Comparison of ENCODE assay signal across 28 cellular contexts in the genomic region with DNA sequence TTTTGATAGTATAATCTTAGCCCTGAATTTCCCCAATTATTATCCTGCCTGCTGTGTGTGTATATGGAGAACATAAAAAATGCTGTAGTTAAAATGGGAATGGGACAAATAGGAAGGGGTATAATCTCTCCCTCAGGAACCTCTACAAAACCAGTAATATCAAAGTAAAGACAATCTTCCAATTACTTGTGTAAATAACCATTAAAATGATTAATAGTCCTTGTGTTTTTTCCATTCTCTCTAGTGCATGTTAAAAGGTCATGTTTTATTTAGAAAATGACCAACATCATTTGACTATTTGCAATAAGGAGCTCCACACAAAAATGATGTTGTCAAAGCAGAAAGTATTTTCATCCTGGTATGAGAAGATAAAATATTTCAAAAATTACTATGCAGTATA.
"Had no signal": no experiment of that assay in that cellular context is flagged by ENCODE, and none has a peak within 500 bp of the region (broad histone marks: within the 10 kb centered on the region; RNA-seq: fewer than 3 reads in every experiment).

No MANE protein-coding gene starts in this region.

- H3K36me3 ChIP-seq: ascending aorta had no signal

- H3K4me3 Mint-ChIP-seq: activated B cell treated with CpG ODN at 0.5 μM for 24 hours; activated CD4-positive, alpha-beta T cell treated with anti-CD3 and anti-CD28 coated beads, Interleukin-2, amount 10 ng/mL, durations not matched to agents 24 days and 14 days; activated CD8-positive, alpha-beta memory T cell treated with anti-CD3 and anti-CD28 coated beads, Interleukin-2, amount 10 ng/mL, durations not matched to agents 7 days and 5 days; activated naive CD8-positive, alpha-beta T cell treated with anti-CD3 and anti-CD28 coated beads, Interleukin-2, amount 50 U/mL, for 24 hours; activated T-cell treated with anti-CD3 and anti-CD28 coated beads, Interleukin-2, amount 50 U/mL, for 4 hours; T-cell had no signal

- H2AFZ ChIP-seq: PC-9 had no signal

- H3K27ac ChIP-seq: ascending aorta, body of pancreas, PC-9, SK-N-MC had no signal

- H3K27me3 Mint-ChIP-seq: activated B cell treated with CpG ODN at 0.5 μM for 24 hours; activated CD4-positive, alpha-beta T cell treated with anti-CD3 and anti-CD28 coated beads, Interleukin-2, amount 10 ng/mL, durations not matched to agents 24 days and 14 days; activated CD8-positive, alpha-beta memory T cell treated with anti-CD3 and anti-CD28 coated beads, Interleukin-2, amount 10 ng/mL, durations not matched to agents 7 days and 5 days; activated naive CD8-positive, alpha-beta T cell treated with anti-CD3 and anti-CD28 coated beads, Interleukin-2, amount 50 U/mL, for 24 hours; T-cell had no signal

- H3K4me1 ChIP-seq: ascending aorta, body of pancreas had no signal

- H3K4me2 ChIP-seq: PC-9 had no signal

- ATAC-seq: activated CD8-positive, alpha-beta memory T cell treated with anti-CD3 and anti-CD28 coated beads, Interleukin-2, amount 10 ng/mL, durations not matched to agents 7 days and 5 days; activated naive CD4-positive, alpha-beta T cell treated with anti-CD3 and anti-CD28 coated beads, Interleukin-2, amount 50 U/mL, for 72 hours; activated naive CD8-positive, alpha-beta T cell treated with anti-CD3 and anti-CD28 coated beads, Interleukin-2, amount 50 U/mL, for 24 hours; activated T-cell treated with anti-CD3 and anti-CD28 coated beads, Interleukin-2, amount 50 U/mL, for 4 hours; body of pancreas; K562; T-cell had no signal

- FAIRE-seq: bronchial epithelial cell, K562, TTC549 had no signal

- H3K4me3 ChIP-seq: ascending aorta, body of pancreas, K562, PC-9, SK-N-MC had no signal

- H3K27ac Mint-ChIP-seq: activated B cell treated with CpG ODN at 0.5 μM for 24 hours; activated CD4-positive, alpha-beta T cell treated with anti-CD3 and anti-CD28 coated beads, Interleukin-2, amount 10 ng/mL, durations not matched to agents 24 days and 14 days; activated CD8-positive, alpha-beta memory T cell treated with anti-CD3 and anti-CD28 coated beads, Interleukin-2, amount 10 ng/mL, durations not matched to agents 7 days and 5 days; activated naive CD4-positive, alpha-beta T cell treated with anti-CD3 and anti-CD28 coated beads, Interleukin-2, amount 50 U/mL, for 72 hours; activated naive CD8-positive, alpha-beta T cell treated with anti-CD3 and anti-CD28 coated beads, Interleukin-2, amount 50 U/mL, for 24 hours; T-cell had no signal

- DNase-seq: activated B cell treated with CpG ODN at 0.5 μM for 24 hours; activated CD4-positive, alpha-beta T cell treated with anti-CD3 and anti-CD28 coated beads for 1 hour; activated CD4-positive, alpha-beta T cell treated with anti-CD3 and anti-CD28 coated beads, Interleukin-2, amount 10 ng/mL, durations not matched to agents 24 days and 14 days; activated CD4-positive, alpha-beta T cell treated with anti-CD3 and anti-CD28 coated beads, Interleukin-2, amount 50 U/mL, for 48 hours; activated CD8-positive, alpha-beta memory T cell treated with anti-CD3 and anti-CD28 coated beads, Interleukin-2, amount 10 ng/mL, durations not matched to agents 7 days and 5 days; activated effector memory CD4-positive, alpha-beta T cell treated with anti-CD3 and anti-CD28 coated beads, Interleukin-2, amount 50 U/mL, for 16 hours; activated naive CD4-positive, alpha-beta T cell treated with Interleukin-2 at 50 U/mL for 16 hours; activated naive CD8-positive, alpha-beta T cell treated with anti-CD3 and anti-CD28 coated beads, Interleukin-2, amount 50 U/mL, for 24 hours; activated T-cell treated with anti-CD3 and anti-CD28 coated beads, Interleukin-2, amount 50 U/mL, for 4 hours; amniotic stem cell; body of pancreas; central memory CD4-positive, alpha-beta T cell; Karpas-422; MM.1S; NCI-H146; NCI-H187 treated with DMSO at 0.1 percent for 48 hours; NCI-H510A treated with DMSO at 0.1 percent for 48 hours; NCI-H82; PC-9; T-cell; T-helper 2 cell; T1000 had no signal

- H3K27me3 ChIP-seq: ascending aorta, body of pancreas had no signal

- H3K36me3 Mint-ChIP-seq: activated CD8-positive, alpha-beta memory T cell treated with anti-CD3 and anti-CD28 coated beads, Interleukin-2, amount 10 ng/mL, durations not matched to agents 7 days and 5 days; activated naive CD4-positive, alpha-beta T cell treated with anti-CD3 and anti-CD28 coated beads, Interleukin-2, amount 50 U/mL, for 72 hours; T-cell had no signal

- H3K4me1 Mint-ChIP-seq: activated B cell treated with CpG ODN at 0.5 μM for 24 hours; activated CD4-positive, alpha-beta T cell treated with anti-CD3 and anti-CD28 coated beads, Interleukin-2, amount 10 ng/mL, durations not matched to agents 24 days and 14 days; activated CD8-positive, alpha-beta memory T cell treated with anti-CD3 and anti-CD28 coated beads, Interleukin-2, amount 10 ng/mL, durations not matched to agents 7 days and 5 days; activated naive CD8-positive, alpha-beta T cell treated with anti-CD3 and anti-CD28 coated beads, Interleukin-2, amount 50 U/mL, for 24 hours; T-cell had no signal

- H3K9me3 ChIP-seq: ascending aorta, body of pancreas had no signal
